ENCODE assay signal across 9 cellular contexts in the genomic region with DNA sequence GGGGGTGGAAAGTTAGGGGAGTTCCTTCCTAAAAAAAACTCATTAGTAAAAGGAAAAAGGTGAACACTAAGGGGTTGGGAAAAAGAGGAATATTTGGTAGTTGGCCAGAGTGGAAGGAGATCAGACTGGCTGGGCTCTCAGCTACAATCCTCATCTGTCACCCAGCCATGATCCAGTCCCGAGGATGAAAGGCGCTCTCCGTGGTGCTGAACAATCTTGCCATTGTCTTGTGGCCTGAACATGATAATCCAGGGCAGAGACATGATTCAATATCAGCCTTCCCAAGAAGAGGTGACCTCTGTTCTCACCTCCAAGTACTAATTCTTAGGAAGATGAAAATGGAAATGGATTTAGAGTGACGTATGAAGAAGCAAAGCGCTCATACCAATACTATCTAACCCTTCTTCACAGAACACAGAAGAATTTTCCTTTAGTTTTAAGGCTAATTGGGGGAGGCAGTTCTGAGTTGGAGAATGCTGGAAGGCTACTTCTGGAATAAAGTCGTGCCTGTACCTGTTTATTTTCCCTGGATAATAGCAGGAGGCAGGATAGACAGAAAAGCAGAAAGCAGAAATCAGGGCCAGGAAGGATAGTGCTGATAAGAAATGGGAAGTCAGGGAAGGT. TPM values are rescaled to one million over a fixed set of nuclear protein-coding genes. Genes with fewer than 3 reads are reported as not detected.
DNase-seq lines count a peak whose midpoint lies in the region; ATAC-seq and TF ChIP-seq lines count a peak whose summit lies in the region.
"Had no signal": no experiment of that assay in that cellular context is flagged by ENCODE, and none has a peak within 500 bp of the region (broad histone marks: within the 10 kb centered on the region; RNA-seq: fewer than 3 reads in every experiment).

No MANE protein-coding gene starts in this region.

- no peaks in the 10 kb centered on the region for H3K9me3 ChIP-seq in GM23248 (ENCODE audit: low read depth)
- H3K9me3 ChIP-seq in OCI-LY7 (ENCODE audit: low read length) = no peaks in the 10 kb centered on the region
- H3K9me3 ChIP-seq in endodermal cell (ENCODE audit: control insufficient read depth, low read length) = no peaks in the 10 kb centered on the region
- H3K9me3 ChIP-seq in trophoblast cell (ENCODE audit: insufficient read depth, low read depth, low read length) = no peaks in the 10 kb centered on the region

- DNase-seq in GM23248 (peak; percentile 57), OCI-LY7 (ENCODE audit: low spot score) (peak; percentile 42), endodermal cell (peak; percentile 94), trophoblast cell (peak; percentile 6 to 67), amniotic stem cell (lab: John Stamatoyannopoulos, UW) (no peak), SK-N-DZ (ENCODE audit: low spot score) (no peak)
- no peak for DNase-seq in stimulated activated naive CD4-positive, alpha-beta T cell treated with Interleukin-2 at 50 U/mL for 16 hours (lab: John Stamatoyannopoulos, UW)

- H3K79me1 ChIP-seq in trophoblast cell (ENCODE audit: low read length) = no peaks in the 10 kb centered on the region

- intact Hi-C loops in OCI-LY7 (cut with micrococcal nuclease; ENCODE audit: unreplicated experiment) = no loop called here

- H3K36me3 ChIP-seq in GM23248 (ENCODE audit: low read depth) (no peaks in the 10 kb centered on the region; the same call in 1 of the 2 replicates), OCI-LY7 (ENCODE audit: insufficient read depth, low read length) (no peaks in the 10 kb centered on the region), endodermal cell (ENCODE audit: control insufficient read depth, insufficient read depth, low read length) (no peaks in the 10 kb centered on the region), trophoblast cell (ENCODE audit: control insufficient read depth in 1 of 2, insufficient read depth in 2 of 2, low read length in 2 of 2) (no peaks in the 10 kb centered on the region)

- TF ChIP-seq CTCF in OCI-LY7 (conservative IDR thresholded peaks at IDR 0.05; ENCODE audit: low read length) (no peak), endodermal cell (conservative IDR thresholded peaks at IDR 0.05) (no peak)

- H3K4me2 ChIP-seq in GM23248 (ENCODE audit: unreplicated experiment) (no peak overlapping the region), OCI-LY7 (ENCODE audit: low read length) (no peak overlapping the region), trophoblast cell (ENCODE audit: low read length) (no peak overlapping the region)

- H3K4me3 ChIP-seq in GM23248 (no peak overlapping the region), OCI-LY7 (ENCODE audit: low read depth, low read length, poor library complexity, severe bottlenecking) (no peak overlapping the region), endodermal cell (ENCODE audit: low read length) (no peak overlapping the region), trophoblast cell (ENCODE audit: low read depth, low read length) (no peak overlapping the region)

- no peak overlapping the region for H2AK5ac ChIP-seq in trophoblast cell (ENCODE audit: low read length)

- no peak overlapping the region for H3K18ac ChIP-seq in trophoblast cell (ENCODE audit: low read length)

- H3K4ac ChIP-seq in trophoblast cell (ENCODE audit: low read depth, low read length) = no peak overlapping the region

- H3K4me1 ChIP-seq in GM23248 (ENCODE audit: insufficient read depth) (no peaks in the 10 kb centered on the region), OCI-LY7 (ENCODE audit: insufficient read depth, low read length, poor library complexity, severe bottlenecking) (no peaks in the 10 kb centered on the region), endodermal cell (ENCODE audit: control insufficient read depth, insufficient read depth, low read length) (no peaks in the 10 kb centered on the region), trophoblast cell (ENCODE audit: control insufficient read depth in 1 of 2, insufficient read depth in 2 of 2, low read length in 2 of 2) (no peaks in the 10 kb centered on the region)

- BruUV-seq in OCI-LY7 (replicated peaks; lab: Mats Ljungman, UMichigan) = no TSS peak

- no peaks in the 10 kb centered on the region for H3K9me3 Mint-ChIP-seq in endodermal cell
- H3K9me3 Mint-ChIP-seq: nephron had no signal

- H3K14ac ChIP-seq in trophoblast cell (ENCODE audit: low read length) = no peak overlapping the region

- H2AFZ ChIP-seq in GM23248 = no peak overlapping the region
- no peak overlapping the region for H2AFZ ChIP-seq in OCI-LY7 (ENCODE audit: low read length)
- H2AFZ ChIP-seq in trophoblast cell (ENCODE audit: insufficient read depth, low read length, poor library complexity) = no peak overlapping the region

- CTCF ChIA-PET in OCI-LY7 (lab: Charles Lee; ENCODE audit: unreplicated experiment) = interaction anchor here (0.9 kb wide), 1 partner anchor 34 kb away, joined by 3 read pairs; no protein-coding TSS in a partner anchor

- H3K27me3 ChIP-seq in GM23248 (replicated peaks; ENCODE audit: insufficient read depth) (no peaks in the 10 kb centered on the region), endodermal cell (ENCODE audit: control insufficient read depth, insufficient read depth, low read length, poor library complexity, severe bottlenecking) (no peaks in the 10 kb centered on the region), trophoblast cell (ENCODE audit: insufficient read depth, low read length) (no peaks in the 10 kb centered on the region)

- H4K12ac ChIP-seq in trophoblast cell (ENCODE audit: low read depth, low read length) = no peak overlapping the region

- no peaks in the 10 kb centered on the region for H3K4me1 Mint-ChIP-seq in endodermal cell
- H3K4me1 Mint-ChIP-seq: nephron had no signal

- no peak overlapping the region for H3K27ac Mint-ChIP-seq in endodermal cell
- H3K27ac Mint-ChIP-seq: nephron had no signal

- 13% methylated on average over 6 of the region's 6 CpGs for WGBS in GM23248 (ENCODE audit: low coverage in 1 of 2, low lambda C conversion rate in 2 of 2, missing lambda C conversion rate in 2 of 2), 2 experiments
- WGBS in endodermal cell (ENCODE audit: insufficient coverage in 1 of 2, insufficient read length in 1 of 2), 2 experiments = 0 to 10% methylated on average over 3 to 4 of the region's 6 CpGs
- WGBS in trophoblast cell (ENCODE audit: extremely low coverage, insufficient coverage, insufficient read length) = no CpG with 5 or more reads among the region's 6 CpGs

- no peaks in the 10 kb centered on the region for H3K79me2 ChIP-seq in GM23248 (ENCODE audit: insufficient read depth)
- H3K79me2 ChIP-seq in OCI-LY7 (ENCODE audit: insufficient read depth, low read depth, low read length) = no peaks in the 10 kb centered on the region
- H3K79me2 ChIP-seq in trophoblast cell (ENCODE audit: control insufficient read depth, insufficient read depth, low read length, poor library complexity) = no peaks in the 10 kb centered on the region

- in situ Hi-C loops in GM23248 (cut with MboI) = no loop called here

- H3K9ac ChIP-seq in GM23248 = no peak overlapping the region
- H3K9ac ChIP-seq in endodermal cell (ENCODE audit: extremely low read depth, low read length, poor library complexity, severe bottlenecking) = no peak overlapping the region
- no peak overlapping the region for H3K9ac ChIP-seq in trophoblast cell (ENCODE audit: low read length)

- H2BK12ac ChIP-seq in trophoblast cell (ENCODE audit: low read length) = no peak overlapping the region

- no peak overlapping the region for H2BK120ac ChIP-seq in trophoblast cell (ENCODE audit: insufficient read depth, low read length, poor library complexity)

- no peaks in the 10 kb centered on the region for H3K9me2 ChIP-seq in GM23248 (ENCODE audit: insufficient read depth)
- H3K9me2 ChIP-seq in OCI-LY7 (ENCODE audit: insufficient read depth, low read length) = no peaks in the 10 kb centered on the region

- H2BK5ac ChIP-seq in trophoblast cell (ENCODE audit: low read depth, low read length, poor library complexity) = no peak overlapping the region

- no peak for ATAC-seq in HG02973 (IDR thresholded peaks at IDR 0.05; ENCODE audit: unreplicated experiment)

- H3K36me3 Mint-ChIP-seq in endodermal cell (ENCODE audit: low read depth) = no peaks in the 10 kb centered on the region

- H3K27ac ChIP-seq in GM23248 (no peak overlapping the region), OCI-LY7 (ENCODE audit: low read depth, low read length, poor library complexity, severe bottlenecking) (no peak overlapping the region), endodermal cell (ENCODE audit: low read depth, low read length) (no peak overlapping the region), trophoblast cell (ENCODE audit: low read depth, low read length) (no peak overlapping the region)

- no peaks in the 10 kb centered on the region for H3K27me3 Mint-ChIP-seq in endodermal cell (ENCODE audit: insufficient read depth)

- H4K20me1 ChIP-seq in GM23248 (ENCODE audit: insufficient read depth) = peaks cover 14% of the 10 kb centered on the region
- no peaks in the 10 kb centered on the region; the same call in 1 of the 2 replicates for H4K20me1 ChIP-seq in OCI-LY7 (ENCODE audit: insufficient read depth, low read length)

- H3K4me3 Mint-ChIP-seq in endodermal cell = no peak overlapping the region
- H3K4me3 Mint-ChIP-seq: nephron had no signal

- no peak overlapping the region for H3K23ac ChIP-seq in trophoblast cell (ENCODE audit: low read length)

- no peak overlapping the region for H4K8ac ChIP-seq in trophoblast cell (ENCODE audit: low read depth, low read length)

- no peak overlapping the region for H4K91ac ChIP-seq in trophoblast cell (ENCODE audit: low read depth, low read length)

- POLR2A ChIA-PET in OCI-LY7 (lab: Charles Lee) = interaction anchor here (1.5 kb wide), 1 partner anchor 10 kb away, joined by 3 read pairs; no protein-coding TSS in a partner anchor

- no peaks in the 10 kb centered on the region for H3F3A ChIP-seq in GM23248 (ENCODE audit: insufficient read depth)

RNA-seq across cellular contexts. Expression of a gene that starts 36.6 kb away (rescaled TPM):
- total RNA-seq in GM23248 (2014; rRNA removed; shearing (Covaris generic)) = 0.13 and 1.1 TPM in 2 replicates
- 0.72 and 0.73 TPM in 2 replicates for polyA plus RNA-seq in GM23248 (2016; fragmentation: Nextera tagmentation; extraction: Ambion mirVana)
- 0.98 and 1.0 TPM in 2 replicates for total RNA-seq in OCI-LY7 (2014; rRNA removed; shearing (Covaris generic))
- 3.9 and 4.0 TPM in 2 replicates for total RNA-seq in OCI-LY7 (2022)
- total RNA-seq in endodermal cell = 10 to 100 TPM; 56.7 to 58.8 TPM
- polyA plus RNA-seq in endodermal cell (2013, experiment 1 of 2) = 10.2 TPM
- polyA plus RNA-seq in endodermal cell (2013, experiment 2 of 2) = 10.9 TPM
- 23.9 and 24.2 TPM in 2 replicates for polyA plus RNA-seq in trophoblast cell (2013)
- polyA plus RNA-seq in SK-N-DZ (2014; cell fraction: cytosol; rRNA removed) = 0.78 and 0.91 TPM in 2 replicates
- 0.31 and 1.0 TPM in 2 replicates for polyA plus RNA-seq in SK-N-DZ (2014; cell fraction: nucleus; rRNA removed)

RNA-seq across cellular contexts. Expression of a gene that starts 45.0 kb away (rescaled TPM):
- 9.1 and 12.3 TPM in 2 replicates for total RNA-seq in GM23248 (2014; rRNA removed; shearing (Covaris generic))
- polyA plus RNA-seq in GM23248 (2016; fragmentation: Nextera tagmentation; extraction: Ambion mirVana) = 7.6 and 7.8 TPM in 2 replicates
- total RNA-seq in OCI-LY7 (2014; rRNA removed; shearing (Covaris generic)) = 5.2 and 6.5 TPM in 2 replicates
- 12.7 and 14.3 TPM in 2 replicates for total RNA-seq in OCI-LY7 (2022)
- total RNA-seq in endodermal cell = 10 to 100 TPM; 17.1 to 19.6 TPM
- polyA plus RNA-seq in endodermal cell (2013, experiment 1 of 2) = 20.6 TPM
- 19.0 TPM for polyA plus RNA-seq in endodermal cell (2013, experiment 2 of 2)
- 30.7 and 31.8 TPM in 2 replicates for polyA plus RNA-seq in trophoblast cell (2013)
- 29.1 and 34.2 TPM in 2 replicates for polyA plus RNA-seq in SK-N-DZ (2014; cell fraction: cytosol; rRNA removed)
- polyA plus RNA-seq in SK-N-DZ (2014; cell fraction: nucleus; rRNA removed) = 27.9 and 30.5 TPM in 2 replicates

RNA-seq across cellular contexts. Expression of a gene that starts 45.3 kb away (rescaled TPM):
- not detected in 2 replicates for total RNA-seq in GM23248 (2014; rRNA removed; shearing (Covaris generic))
- not detected in 2 replicates for polyA plus RNA-seq in GM23248 (2016; fragmentation: Nextera tagmentation; extraction: Ambion mirVana)
- total RNA-seq in OCI-LY7 (2014; rRNA removed; shearing (Covaris generic)) = 0.57 TPM in 1 of 2 replicates, not detected in the other
- total RNA-seq in OCI-LY7 (2022) (0.55 and 0.97 TPM in 2 replicates), endodermal cell (1 to 10 TPM; 2.5 to 4.1 TPM)
- 3.0 TPM for polyA plus RNA-seq in endodermal cell (2013, experiment 1 of 2)
- polyA plus RNA-seq in endodermal cell (2013, experiment 2 of 2) = 1.5 TPM
- 0.47 and 0.89 TPM in 2 replicates for polyA plus RNA-seq in trophoblast cell (2013)
- 1.3 and 1.6 TPM in 2 replicates for polyA plus RNA-seq in SK-N-DZ (2014; cell fraction: cytosol; rRNA removed)
- 12.6 and 21.7 TPM in 2 replicates for polyA plus RNA-seq in SK-N-DZ (2014; cell fraction: nucleus; rRNA removed)

Comparison
In these comparisons a context has a peak if more than half of its experiments do, and no peak if none do; other contexts are left out.
1. DNase-seq: peak in GM23248 (single experiment), OCI-LY7 (single experiment), endodermal cell (single experiment) and trophoblast cell (2 of 2); none in amniotic stem cell (single experiment), stimulated activated naive CD4-positive, alpha-beta T cell treated with Interleukin-2 at 50 U/mL for 16 hours (single experiment) and SK-N-DZ (single experiment).
2. RNA of a gene that starts 36.6 kb away (total RNA-seq): 56.7 to 58.8 TPM in endodermal cell; 0.98 to 4.0 TPM in OCI-LY7 and 0.13 to 1.1 TPM in GM23248; every median in the first group is over 10 times any median in the second.